8 cellular contexts compared by ENCODE assay signal in genomic region chr13:95404141-95404882, GRCh38.
A peak's percentile ranks its signal among the peaks of the same experiment; 100 is the strongest.
DNase-seq lines count a peak whose midpoint lies in the region; ATAC-seq and TF ChIP-seq lines count a peak whose summit lies in the region.

No MANE protein-coding gene starts in this region.

- H3K9me3 Mint-ChIP-seq in activated T-cell treated with anti-CD3 and anti-CD28 coated beads, Interleukin-2, amount 50 U/mL, for 72 hours, result no peaks in the 10 kb centered on the region

- ATAC-seq in GM21447 (IDR thresholded peaks at IDR 0.05; ENCODE audit: unreplicated experiment), result peak; percentile 96
- ATAC-seq in activated T-cell treated with anti-CD3 and anti-CD28 coated beads, Interleukin-2, amount 50 U/mL, for 72 hours (replicated peaks in 1 of 2), result peak; percentile 86 to 91

- no peak for TF ChIP-seq POLR2A in Peyer's patch (IDR thresholded peaks at IDR 0.05)

- no peaks in the 10 kb centered on the region for H3K27me3 Mint-ChIP-seq in activated T-cell treated with anti-CD3 and anti-CD28 coated beads, Interleukin-2, amount 50 U/mL, for 72 hours (ENCODE audit: low read depth)

- H3K36me3 ChIP-seq in Peyer's patch, result no peaks in the 10 kb centered on the region

- peak overlapping the region; percentile 75 for H3K27ac Mint-ChIP-seq in activated T-cell treated with anti-CD3 and anti-CD28 coated beads, Interleukin-2, amount 50 U/mL, for 72 hours

- H3K36me3 Mint-ChIP-seq in activated T-cell treated with anti-CD3 and anti-CD28 coated beads, Interleukin-2, amount 50 U/mL, for 72 hours (ENCODE audit: insufficient read depth in 2 of 2), result no peaks in the 10 kb centered on the region

- no peak overlapping the region for H3K27ac ChIP-seq in Peyer's patch

- no peaks in the 10 kb centered on the region for H3K27me3 ChIP-seq in Peyer's patch

- DNase-seq in DMS153 (lab: John Stamatoyannopoulos, UW) (peak; percentile 61), HUDEP-2 (lab: John Stamatoyannopoulos, UW; ENCODE audit: unreplicated experiment in 76 of 76) (peak in 74 of 76 experiments; percentile 3 to 86 (median 70)), Peyer's patch (peak; percentile 62 to 91 (median 85)), fibroblast of gingiva (ENCODE audit: low read depth) (peak; percentile 61), myocyte (ENCODE audit: low read depth) (peak; percentile 91)
- DNase-seq in activated T-cell treated with anti-CD3 and anti-CD28 coated beads, Interleukin-2, amount 50 U/mL, for 72 hours, result peak; percentile 74 to 81
- peak; percentile 58 for DNase-seq in stimulated activated CD8-positive, alpha-beta memory T cell treated with anti-CD3 and anti-CD28 coated beads, Interleukin-7, amount 100 ng/mL, for 24 hours (ENCODE audit: low read depth)

- no peaks in the 10 kb centered on the region for H3K9me3 ChIP-seq in Peyer's patch

- peak overlapping the region; percentile 14 to 35 (median 24) for H3K4me3 ChIP-seq in Peyer's patch

- TF ChIP-seq CTCF in Peyer's patch (IDR thresholded peaks at IDR 0.05), result peak; percentile 75 to 94 (median 92)

- peaks cover 5% of the 10 kb centered on the region for H3K4me1 Mint-ChIP-seq in activated T-cell treated with anti-CD3 and anti-CD28 coated beads, Interleukin-2, amount 50 U/mL, for 72 hours (ENCODE audit: low read depth)

- H3K4me3 Mint-ChIP-seq in activated T-cell treated with anti-CD3 and anti-CD28 coated beads, Interleukin-2, amount 50 U/mL, for 72 hours, result peak overlapping the region; percentile 79 to 80

- peaks cover 0 to 7% (median 0%) of the 10 kb centered on the region in 4 donors for H3K4me1 ChIP-seq in Peyer's patch
